In genomic region chr13:31276386-31276785, GRCh38 we compare ENCODE assay signal across 19 cellular contexts.
"Had no signal": no experiment of that assay in that cellular context is flagged by ENCODE, and none has a peak within 500 bp of the region (broad histone marks: within the 10 kb centered on the region; RNA-seq: fewer than 3 reads in every experiment).

No MANE protein-coding gene starts in this region.

- DNase-seq: activated CD4-positive, alpha-beta memory T cell treated with anti-CD3 and anti-CD28 coated beads for 36 hours; activated CD4-positive, alpha-beta T cell treated with anti-CD3 and anti-CD28 coated beads, Interleukin-2, amount 10 ng/mL, durations not matched to agents 7 days and 5 days; activated CD4-positive, CD25-positive, alpha-beta regulatory T cell; activated CD8-positive, alpha-beta memory T cell treated with anti-CD3 and anti-CD28 coated beads for 24 hours; activated gamma-delta T cell treated with Interleukin-2 at 50 U/mL for 16 hours; activated naive CD4-positive, alpha-beta T cell treated with anti-CD3 and anti-CD28 coated beads, Interleukin-2, amount 10 ng/mL, durations not matched to agents 7 days and 5 days; activated naive CD8-positive, alpha-beta T cell treated with anti-CD3 and anti-CD28 coated beads for 36 hours; activated T-cell treated with anti-CD3 and anti-CD28 coated beads, Interleukin-2, amount 50 U/mL, for 4 hours; NCI-H1092; NCI-H1930; NCI-H2171; NCI-H446 treated with DMSO at 0.1 percent for 48 hours; NCI-H526; NCI-H774; SIG-M5; T-helper 17 cell; T1000 had no signal

- ATAC-seq: activated T-cell treated with anti-CD3 and anti-CD28 coated beads, Interleukin-2, amount 50 U/mL, for 4 hours; T-helper 17 cell had no signal

- H3K27ac Mint-ChIP-seq: activated CD4-positive, alpha-beta memory T cell treated with anti-CD3 and anti-CD28 coated beads for 36 hours; activated CD4-positive, alpha-beta T cell treated with anti-CD3 and anti-CD28 coated beads, Interleukin-2, amount 10 ng/mL, durations not matched to agents 7 days and 5 days; activated naive CD4-positive, alpha-beta T cell treated with anti-CD3 and anti-CD28 coated beads, Interleukin-2, amount 10 ng/mL, durations not matched to agents 7 days and 5 days; activated naive CD8-positive, alpha-beta T cell treated with anti-CD3 and anti-CD28 coated beads for 36 hours; activated T-helper 2 cell treated with anti-CD3 and anti-CD28 coated beads, Interferon-gamma antibody, Interleukin-2, Interleukin-4, amounts not matched to agents 10 μg/mL and 5 μg/mL and 100 μg/mL, durations not matched to agents 14 hours and 24 hours and 36 hours; T-helper 17 cell had no signal

- FAIRE-seq: TTC549 had no signal

- H3K4me3 Mint-ChIP-seq: activated CD4-positive, alpha-beta memory T cell treated with anti-CD3 and anti-CD28 coated beads for 36 hours; activated CD4-positive, alpha-beta T cell treated with anti-CD3 and anti-CD28 coated beads, Interleukin-2, amount 10 ng/mL, durations not matched to agents 7 days and 5 days; activated naive CD4-positive, alpha-beta T cell treated with anti-CD3 and anti-CD28 coated beads, Interleukin-2, amount 10 ng/mL, durations not matched to agents 7 days and 5 days; activated naive CD8-positive, alpha-beta T cell treated with anti-CD3 and anti-CD28 coated beads for 36 hours; activated T-cell treated with anti-CD3 and anti-CD28 coated beads, Interleukin-2, amount 50 U/mL, for 4 hours; T-helper 17 cell had no signal

- H3K4me1 Mint-ChIP-seq: activated CD4-positive, alpha-beta T cell treated with anti-CD3 and anti-CD28 coated beads, Interleukin-2, amount 10 ng/mL, durations not matched to agents 7 days and 5 days; activated naive CD4-positive, alpha-beta T cell treated with anti-CD3 and anti-CD28 coated beads, Interleukin-2, amount 10 ng/mL, durations not matched to agents 7 days and 5 days; activated naive CD8-positive, alpha-beta T cell treated with anti-CD3 and anti-CD28 coated beads for 36 hours; T-helper 17 cell had no signal

- H3K27me3 Mint-ChIP-seq: activated CD4-positive, alpha-beta memory T cell treated with anti-CD3 and anti-CD28 coated beads for 36 hours; activated CD4-positive, alpha-beta T cell treated with anti-CD3 and anti-CD28 coated beads, Interleukin-2, amount 10 ng/mL, durations not matched to agents 7 days and 5 days; activated naive CD4-positive, alpha-beta T cell treated with anti-CD3 and anti-CD28 coated beads, Interleukin-2, amount 10 ng/mL, durations not matched to agents 7 days and 5 days; activated naive CD8-positive, alpha-beta T cell treated with anti-CD3 and anti-CD28 coated beads for 36 hours; T-helper 17 cell had no signal
